Comparison of ENCODE assay signal across 2 cellular contexts in genomic region chr6:11644071-11644470, GRCh38.
TF ChIP-seq lines count a peak whose summit lies in the region.

No MANE protein-coding gene starts in this region.

TF ChIP-seq in WTC11, 78 proteins besides CTCF, POLR2A, EP300 and RAD21 (continued from another document):
- TF ChIP-seq ATF6 (CRISPR knock-in tag; IDR thresholded peaks at IDR 0.05) (no peak), ZNF263 (CRISPR knock-in tag; IDR thresholded peaks at IDR 0.05; ENCODE audit: low read depth) (no peak), ZNF121 (CRISPR knock-in tag; IDR thresholded peaks at IDR 0.05) (peak; percentile 74; the same call in 1 of the 2 replicates)

TF ChIP-seq in endothelial cell of umbilical vein, 7 proteins besides CTCF, POLR2A, EP300 and RAD21 (continued from another document):
- TF ChIP-seq MAX (IDR thresholded peaks at IDR 0.05; ENCODE audit: insufficient read depth, insufficient read length), result no peak
